Comparison of ENCODE assay signal across 18 cellular contexts in genomic region chr9:36112516-36112915, GRCh38. TPM values are rescaled to one million over a fixed set of nuclear protein-coding genes. Genes with fewer than 3 reads are reported as not detected.
"Had no signal": no experiment of that assay in that cellular context is flagged by ENCODE, and none has a peak within 500 bp of the region (broad histone marks: within the 10 kb centered on the region; RNA-seq: fewer than 3 reads in every experiment).

No MANE protein-coding gene starts in this region.

- DNase-seq: KBM-7, MG63, NCI-H1092 treated with DMSO at 0.1 percent for 48 hours, NCI-H1436, NCI-H187, NCI-H2029, NCI-H2081 treated with DMSO at 0.1 percent for 48 hours, NCI-H2171, NCI-H226, NCI-H446, NCI-H510A, NCI-H524 treated with DMSO at 0.1 percent for 48 hours, NCI-H69, NCI-H774, RPMI8226, SHP77 had no signal

- H3K9me3 ChIP-seq: MG63 had no signal

- H3K4me3 ChIP-seq: MG63 had no signal

- H3K27me3 ChIP-seq: MG63 had no signal

RNA-seq across cellular contexts. Expression of gene CCIN, which starts 56.7 kb away (rescaled TPM):
- total RNA-seq: HT-29, SK-MEL-5 had no signal
